Comparison of ENCODE assay signal across 8 cellular contexts in genomic region chr2:97094772-97095611, GRCh38. TPM values are rescaled to one million over a fixed set of nuclear protein-coding genes. Genes with fewer than 3 reads are reported as not detected.
DNase-seq lines count a peak whose midpoint lies in the region; ATAC-seq and TF ChIP-seq lines count a peak whose summit lies in the region.
"Not testable (repeated sequence)": the region's sequence is repeated elsewhere in the genome, so short reads cannot be mapped to it uniquely, and the experiment has no call there.

Gene FAHD2B (minus strand): TSS chr2:97094882. CDS start chr2:97091706, 3,176 bp downstream.

- peak; percentile 89 for ATAC-seq in GM19397 (IDR thresholded peaks at IDR 0.05; ENCODE audit: unreplicated experiment)
- peak; percentile 84 for ATAC-seq in HG03439 (IDR thresholded peaks at IDR 0.05; ENCODE audit: unreplicated experiment)
- peak; percentile 97 for ATAC-seq in left colon

- TF ChIP-seq CTCF in choroid plexus epithelial cell (conservative IDR thresholded peaks at IDR 0.05; ENCODE audit: low read depth, low read length), result not testable (repeated sequence)

- DNase-seq in Ammon's horn (ENCODE audit: low spot score), result peak; percentile 89
- DNase-seq in NCI-H774 (lab: John Stamatoyannopoulos, UW), result peak; percentile 24
- peak; percentile 85 to 89 for DNase-seq in activated CD4-positive, alpha-beta T cell treated with anti-CD3 and anti-CD28 coated beads, Interleukin-2, amount 50 U/mL, for 48 hours
- DNase-seq in choroid plexus epithelial cell (ENCODE audit: low read depth), result peak; percentile 52
- peak; percentile 87 to 95 for DNase-seq in left colon
- peak; percentile 75 to 79 for DNase-seq in stimulated activated CD4-positive, alpha-beta T cell treated with anti-CD3 and anti-CD28 coated beads, Interleukin-1b, Interleukin-23, amount 100 ng/mL, for 4 hours (ENCODE audit: low read depth in 2 of 2)

- intact Hi-C loops in left colon (cut with DNase I, micrococcal nuclease), result not testable (repeated sequence)

- peak within 1 kb of the TSS; percentile 47 for H3K4me3 ChIP-seq in choroid plexus epithelial cell (ENCODE audit: low read depth, low read length)

RNA-seq across cellular contexts. Expression of gene FAHD2B, which starts in this region (rescaled TPM):
- 1 to 10 TPM; 5.6 to 6.1 TPM for total RNA-seq in left colon

Comparison
In these comparisons a context has a peak if more than half of its experiments do, and no peak if none do; other contexts are left out.
1. Peak in every context shown above with its lines: DNase-seq, ATAC-seq and H3K4me3 ChIP-seq.
2. DNase-seq: peak in every context shown above with its lines; median percentile 91 in left colon; 89 in Ammon's horn; 87 in activated CD4-positive, alpha-beta T cell treated with anti-CD3 and anti-CD28 coated beads, Interleukin-2, amount 50 U/mL, for 48 hours; 77 in stimulated activated CD4-positive, alpha-beta T cell treated with anti-CD3 and anti-CD28 coated beads, Interleukin-1b, Interleukin-23, amount 100 ng/mL, for 4 hours; 52 in choroid plexus epithelial cell; 24 in NCI-H774.